Comparison of ENCODE assay signal across 1 cellular context in genomic region chr20:63846128-63846771, GRCh38.
TF ChIP-seq lines count a peak whose summit lies in the region.

No MANE protein-coding gene starts in this region.

TF ChIP-seq in endothelial cell of umbilical vein, 7 proteins besides CTCF, POLR2A, EP300 and RAD21:
- no peak for TF ChIP-seq GATA2 (IDR thresholded peaks at IDR 0.05; ENCODE audit: insufficient read depth, insufficient read length, low read depth, low read length)
- TF ChIP-seq FOS (IDR thresholded peaks at IDR 0.05; ENCODE audit: borderline replicate concordance, insufficient read depth, low read length), result no peak
- TF ChIP-seq MAX (IDR thresholded peaks at IDR 0.05; ENCODE audit: insufficient read depth, insufficient read length), result no peak
- no peak for TF ChIP-seq POLR2AphosphoS5 (IDR thresholded peaks at IDR 0.05; ENCODE audit: insufficient read depth, low read depth, low read length)
- TF ChIP-seq MYC (IDR thresholded peaks at IDR 0.05; ENCODE audit: low read depth, low read length), result no peak
- no peak for TF ChIP-seq JUN (IDR thresholded peaks at IDR 0.05; ENCODE audit: borderline replicate concordance, insufficient read depth, insufficient read length, low read depth)
- TF ChIP-seq EZH2 (IDR thresholded peaks at IDR 0.05; ENCODE audit: borderline replicate concordance, low read depth, low read length, severe bottlenecking), result no peak
